Comparison of ENCODE assay signal across 1 cellular context in genomic region chr3:197471221-197472010, GRCh38.
TF ChIP-seq lines count a peak whose summit lies in the region.

No MANE protein-coding gene starts in this region.

TF ChIP-seq in HepG2, 621 proteins besides CTCF, POLR2A, EP300 and RAD21 (continued from another document and continues in another):
- peak; percentile 80 for TF ChIP-seq HIC2 (CRISPR knock-in tag; IDR thresholded peaks at IDR 0.05; ENCODE audit: low read depth)
- no peak for TF ChIP-seq SNRNP70 (IDR thresholded peaks at IDR 0.05; ENCODE audit: low read depth, low read length)
- TF ChIP-seq ZNF317 (CRISPR knock-in tag; IDR thresholded peaks at IDR 0.05), result no peak
- peak; percentile 45; the same call in 1 of the 2 replicates for TF ChIP-seq NCOR1 (IDR thresholded peaks at IDR 0.05; ENCODE audit: borderline replicate concordance, low read length)
- TF ChIP-seq ZBTB1 (CRISPR knock-in tag; IDR thresholded peaks at IDR 0.05; ENCODE audit: borderline replicate concordance), result no peak
- TF ChIP-seq MEF2D (CRISPR knock-in tag; IDR thresholded peaks at IDR 0.05), result no peak
- TF ChIP-seq ZNF20 (CRISPR knock-in tag; IDR thresholded peaks at IDR 0.05), result no peak
- TF ChIP-seq HMG20B (CRISPR knock-in tag; conservative IDR thresholded peaks at IDR 0.05), result 0 out of 2 replicates have a peak, but pooled peaks have one; percentile 29
- no peak for TF ChIP-seq EHMT2 (IDR thresholded peaks at IDR 0.05; ENCODE audit: borderline replicate concordance, low read depth, low read length)
- no peak for TF ChIP-seq ZFP36 (IDR thresholded peaks at IDR 0.05; ENCODE audit: borderline replicate concordance, low read depth, low read length, partially characterized antibody)
- no peak for TF ChIP-seq ZNF430 (CRISPR knock-in tag; IDR thresholded peaks at IDR 0.05)
- TF ChIP-seq ZNF720 (CRISPR knock-in tag; IDR thresholded peaks at IDR 0.05), result no peak
- TF ChIP-seq ZNF142 (CRISPR knock-in tag; IDR thresholded peaks at IDR 0.05), result peak; percentile 46; the same call in 1 of the 2 replicates
- TF ChIP-seq RCOR2 (CRISPR knock-in tag; IDR thresholded peaks at IDR 0.05), result no peak
- no peak for TF ChIP-seq TARDBP (CRISPR knock-in tag; IDR thresholded peaks at IDR 0.05)
- TF ChIP-seq FOXA3 (CRISPR knock-in tag; IDR thresholded peaks at IDR 0.05), result peak; percentile 62
- no peak for TF ChIP-seq DRAP1 (CRISPR knock-in tag; IDR thresholded peaks at IDR 0.05)
- TF ChIP-seq ZBTB7A (CRISPR knock-in tag; IDR thresholded peaks at IDR 0.05), result no peak
- peak; percentile 86; the same call in 1 of the 2 replicates for TF ChIP-seq HMG20A (CRISPR knock-in tag; IDR thresholded peaks at IDR 0.05; ENCODE audit: borderline replicate concordance)
- TF ChIP-seq ZNF563 (CRISPR knock-in tag; IDR thresholded peaks at IDR 0.05), result peak; percentile 39; the same call in 1 of the 2 replicates
- no peak for TF ChIP-seq E2F2 (CRISPR knock-in tag; IDR thresholded peaks at IDR 0.05; ENCODE audit: borderline replicate concordance)
- no peak for TF ChIP-seq HOXA9 (CRISPR knock-in tag; IDR thresholded peaks at IDR 0.05; ENCODE audit: borderline replicate concordance)
- no peak for TF ChIP-seq ZKSCAN8 (CRISPR knock-in tag; IDR thresholded peaks at IDR 0.05; ENCODE audit: borderline replicate concordance)
- TF ChIP-seq ZBTB43 (CRISPR knock-in tag; conservative IDR thresholded peaks at IDR 0.05), result no peak
- no peak for TF ChIP-seq GPN1 (CRISPR knock-in tag; IDR thresholded peaks at IDR 0.05; ENCODE audit: borderline replicate concordance)
- peak; percentile 51 for TF ChIP-seq SAP130 (CRISPR knock-in tag; IDR thresholded peaks at IDR 0.05; ENCODE audit: low read depth)
- no peak for TF ChIP-seq TSC22D2 (CRISPR knock-in tag; IDR thresholded peaks at IDR 0.05; ENCODE audit: borderline replicate concordance)
- TF ChIP-seq TEF (CRISPR knock-in tag; IDR thresholded peaks at IDR 0.05), result no peak
- TF ChIP-seq FLYWCH1 (CRISPR knock-in tag; IDR thresholded peaks at IDR 0.05), result no peak
- TF ChIP-seq TEAD2 (CRISPR knock-in tag; IDR thresholded peaks at IDR 0.05), result no peak
- TF ChIP-seq ZFP1 (CRISPR knock-in tag; IDR thresholded peaks at IDR 0.05), result no peak
- TF ChIP-seq HNF4G (IDR thresholded peaks at IDR 0.05; ENCODE audit: borderline replicate concordance, low read depth, low read length), result no peak
- no peak for TF ChIP-seq HNF4G (CRISPR knock-in tag; IDR thresholded peaks at IDR 0.05; ENCODE audit: borderline replicate concordance, low read depth)
- TF ChIP-seq MYC (CRISPR knock-in tag; IDR thresholded peaks at IDR 0.05; ENCODE audit: borderline replicate concordance), result peak; percentile 39
- no peak for TF ChIP-seq ZKSCAN1 (IDR thresholded peaks at IDR 0.05; ENCODE audit: low read length)
- no peak for TF ChIP-seq ZFP62 (CRISPR knock-in tag; IDR thresholded peaks at IDR 0.05)
- TF ChIP-seq ZNF121 (CRISPR knock-in tag; IDR thresholded peaks at IDR 0.05), result no peak
- TF ChIP-seq POLR2AphosphoS2 (IDR thresholded peaks at IDR 0.05; ENCODE audit: low read depth, low read length), result no peak
- TF ChIP-seq ELK4 (CRISPR knock-in tag; IDR thresholded peaks at IDR 0.05; ENCODE audit: borderline replicate concordance), result no peak
- TF ChIP-seq ZEB1 (IDR thresholded peaks at IDR 0.05; ENCODE audit: insufficient replicate concordance, low read depth), result no peak
- TF ChIP-seq ZNF672 (CRISPR knock-in tag; IDR thresholded peaks at IDR 0.05), result no peak
- no peak for TF ChIP-seq ZNF556 (CRISPR knock-in tag; IDR thresholded peaks at IDR 0.05; ENCODE audit: borderline replicate concordance)
- no peak for TF ChIP-seq DZIP1 (CRISPR knock-in tag; IDR thresholded peaks at IDR 0.05)
- peak; percentile 33; the same call in 1 of the 2 replicates for TF ChIP-seq ZFP82 (CRISPR knock-in tag; IDR thresholded peaks at IDR 0.05; ENCODE audit: borderline replicate concordance)
- peak; percentile 23; the same call in 1 of the 2 replicates for TF ChIP-seq FOXK1 (CRISPR knock-in tag; IDR thresholded peaks at IDR 0.05; ENCODE audit: borderline replicate concordance, low read depth)
- TF ChIP-seq NR0B2 (CRISPR knock-in tag; IDR thresholded peaks at IDR 0.05), result no peak
- TF ChIP-seq SIX1 (CRISPR knock-in tag; IDR thresholded peaks at IDR 0.05; ENCODE audit: borderline replicate concordance), result 0 out of 2 replicates have a peak, but pooled peaks have one; percentile 17
- no peak for TF ChIP-seq U2AF2 (IDR thresholded peaks at IDR 0.05; ENCODE audit: low read depth, low read length)
- peak; percentile 28; the same call in 1 of the 2 replicates for TF ChIP-seq ATF3 (CRISPR knock-in tag; IDR thresholded peaks at IDR 0.05)
- no peak for TF ChIP-seq E2F5 (CRISPR knock-in tag; conservative IDR thresholded peaks at IDR 0.05)
- no peak for TF ChIP-seq ZNF235 (CRISPR knock-in tag; IDR thresholded peaks at IDR 0.05; ENCODE audit: borderline replicate concordance)
- TF ChIP-seq ZNF543 (CRISPR knock-in tag; IDR thresholded peaks at IDR 0.05), result no peak
- no peak for TF ChIP-seq EED (CRISPR knock-in tag; IDR thresholded peaks at IDR 0.05)
- TF ChIP-seq ZFX (CRISPR knock-in tag; IDR thresholded peaks at IDR 0.05; ENCODE audit: low read depth), result peak; percentile 72
